1 cellular context compared by ENCODE assay signal in genomic region chr21:37230632-37231246, GRCh38.
TF ChIP-seq lines count a peak whose summit lies in the region.

No MANE protein-coding gene starts in this region.

TF ChIP-seq in H1, 55 proteins besides CTCF, POLR2A, EP300 and RAD21 (continued from another document):
- TF ChIP-seq TAF7 (optimal IDR thresholded peaks at IDR 0.05; ENCODE audit: borderline replicate concordance, low read depth, low read length) (no peak), MAFK (IDR thresholded peaks at IDR 0.05; ENCODE audit: low read depth, low read length) (no peak), ZNF274 (IDR thresholded peaks at IDR 0.05; ENCODE audit: borderline replicate concordance, extremely low read depth, low read length) (no peak), SP4 (IDR thresholded peaks at IDR 0.05; ENCODE audit: low read length) (no peak), SIX5 (IDR thresholded peaks at IDR 0.05; ENCODE audit: low read depth, low read length) (no peak), TEAD4 (IDR thresholded peaks at IDR 0.05; ENCODE audit: low read depth, low read length) (no peak), KDM1A (IDR thresholded peaks at IDR 0.05; ENCODE audit: borderline replicate concordance, low read length) (no peak), MAX (IDR thresholded peaks at IDR 0.05) (no peak), YY1 (IDR thresholded peaks at IDR 0.05; ENCODE audit: low read depth, low read length) (no peak), POU5F1 (IDR thresholded peaks at IDR 0.05; ENCODE audit: low read depth, low read length) (no peak), CTBP2 (IDR thresholded peaks at IDR 0.05; ENCODE audit: borderline replicate concordance, insufficient read depth, insufficient read length, low read length) (no peak), EZH2 (IDR thresholded peaks at IDR 0.05; ENCODE audit: low read depth, low read length, severe bottlenecking) (no peak), GTF2F1 (IDR thresholded peaks at IDR 0.05; ENCODE audit: borderline replicate concordance, low read depth, low read length) (no peak)
